ENCODE assay signal across 8 cellular contexts in the genomic region with DNA sequence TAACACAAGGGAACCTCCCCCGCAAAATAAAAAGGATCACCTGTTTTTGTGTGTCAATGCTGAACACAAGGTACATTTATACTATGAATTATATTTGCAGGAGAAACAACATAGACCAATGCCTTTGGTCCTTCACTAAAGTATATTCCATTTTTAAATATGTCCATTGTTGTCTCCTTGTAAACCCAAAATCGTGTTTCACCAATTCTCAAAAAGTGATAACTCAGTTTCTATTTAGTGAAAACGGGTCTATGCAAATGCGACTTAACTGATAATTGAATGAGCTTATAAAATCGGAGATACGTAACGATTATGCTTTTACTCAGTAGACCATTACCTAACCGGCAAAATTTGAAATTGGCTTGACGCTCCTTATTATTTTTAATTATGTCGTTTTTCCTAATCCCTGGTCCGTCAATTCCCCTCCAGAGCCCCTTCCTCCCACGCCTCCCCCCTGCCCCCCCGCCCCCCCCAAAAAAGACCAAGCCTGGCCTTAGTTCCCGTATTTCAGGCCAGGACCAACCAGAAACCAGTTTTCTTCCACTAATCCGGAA. TPM values are rescaled to one million over a fixed set of nuclear protein-coding genes. Genes with fewer than 3 reads are reported as not detected.
DNase-seq lines count a peak whose midpoint lies in the region; ATAC-seq and TF ChIP-seq lines count a peak whose summit lies in the region.

No MANE protein-coding gene starts in this region.

- no peaks in the 10 kb centered on the region for H3K4me1 ChIP-seq in colonic mucosa
- H3K4me1 ChIP-seq in naive thymus-derived CD4-positive, alpha-beta T cell (ENCODE audit: control insufficient read depth in 2 of 2, insufficient read depth in 2 of 2, low read length in 2 of 2) = peaks cover 8 to 21% of the 10 kb centered on the region in 2 donors

- H3K27me3 Mint-ChIP-seq in naive thymus-derived CD4-positive, alpha-beta T cell = peaks cover 0 to 4% (median 0%) of the 10 kb centered on the region in 5 donors

- CTCF ChIA-PET in naive thymus-derived CD4-positive, alpha-beta T cell (lab: Charles Lee) = interaction anchor here (1.4 kb wide), 1 partner anchor 394 kb away, joined by 4 read pairs; the partner anchor contains the start of genes HMGN5 and SH3BGRL

- H3K9me3 ChIP-seq in colonic mucosa = no peaks in the 10 kb centered on the region
- H3K9me3 ChIP-seq in naive thymus-derived CD4-positive, alpha-beta T cell (ENCODE audit: control insufficient read depth in 2 of 3, low read length in 3 of 3) = no peaks in the 10 kb centered on the region

- POLR2A ChIA-PET in naive thymus-derived CD4-positive, alpha-beta T cell (lab: Charles Lee) = no interaction called here

- H3K27ac ChIP-seq in colonic mucosa = peak overlapping the region; percentile 43
- H3K27ac ChIP-seq in naive thymus-derived CD4-positive, alpha-beta T cell (ENCODE audit: low read depth, low read length) = peak overlapping the region; percentile 88

- intact Hi-C loops in colonic mucosa (cut with DNase I) = no loop called here
- intact Hi-C loops in naive thymus-derived CD4-positive, alpha-beta T cell (cut with micrococcal nuclease) = loop anchor here (1.0 to 10.0 kb wide), 4 partner anchors 7 to 1553 kb away; no protein-coding TSS in a partner anchor

- no peak for TF ChIP-seq CTCF in colonic mucosa (IDR thresholded peaks at IDR 0.05)

- H3K9me3 Mint-ChIP-seq in naive thymus-derived CD4-positive, alpha-beta T cell = peaks cover 0 to 6% (median 0%) of the 10 kb centered on the region in 11 donors

- peak; percentile 0 for DNase-seq in EL
- DNase-seq in NCI-H1092 treated with DMSO at 0.1 percent for 48 hours (lab: John Stamatoyannopoulos, UW) = peak; percentile 38
- DNase-seq in colonic mucosa = no peak
- peak in 1 of 9 donors; percentile 4 for DNase-seq in naive thymus-derived CD4-positive, alpha-beta T cell
- DNase-seq in NOMO-1 treated with DMSO at 0.1 percent for 48 hours (lab: John Stamatoyannopoulos, UW; ENCODE audit: unreplicated experiment) = no peak
- DNase-seq in stimulated activated CD4-positive, alpha-beta T cell treated with anti-CD3 and anti-CD28 coated beads, Interleukin-2, amount 100 ng/mL, for 48 hours = no peak
- DNase-seq in SW 1271 (lab: John Stamatoyannopoulos, UW) = no peak

- H3K4me3 ChIP-seq in colonic mucosa = peak overlapping the region; percentile 35
- peak overlapping the region; percentile 90 for H3K4me3 ChIP-seq in naive thymus-derived CD4-positive, alpha-beta T cell (ENCODE audit: low read length)

- no peaks in the 10 kb centered on the region for H3K27me3 ChIP-seq in colonic mucosa
- H3K27me3 ChIP-seq in naive thymus-derived CD4-positive, alpha-beta T cell (ENCODE audit: control insufficient read depth in 2 of 2, insufficient read depth in 2 of 2, low read length in 2 of 2) = no peaks in the 10 kb centered on the region

- H3K36me3 ChIP-seq in colonic mucosa = no peaks in the 10 kb centered on the region
- no peaks in the 10 kb centered on the region for H3K36me3 ChIP-seq in naive thymus-derived CD4-positive, alpha-beta T cell (ENCODE audit: control insufficient read depth in 2 of 3, insufficient read depth in 3 of 3, low read length in 3 of 3)

- H3K27ac Mint-ChIP-seq in naive thymus-derived CD4-positive, alpha-beta T cell = peak overlapping the region; percentile 72 to 99 (median 96)

- H3K4me1 Mint-ChIP-seq in naive thymus-derived CD4-positive, alpha-beta T cell = peaks cover 5 to 56% (median 34%) of the 10 kb centered on the region in 7 donors

- H3K4me3 Mint-ChIP-seq in naive thymus-derived CD4-positive, alpha-beta T cell = peak overlapping the region; percentile 81 to 96 (median 94)

- ATAC-seq in naive thymus-derived CD4-positive, alpha-beta T cell = no peak
- no peak for ATAC-seq in HG03039 (IDR thresholded peaks at IDR 0.05; ENCODE audit: unreplicated experiment)

- no peak overlapping the region for H3K9ac ChIP-seq in colonic mucosa (ENCODE audit: low read depth in 2 of 2, low read length in 2 of 2)

- peaks cover 0 to 4% (median 0%) of the 10 kb centered on the region in 5 donors for H3K36me3 Mint-ChIP-seq in naive thymus-derived CD4-positive, alpha-beta T cell

RNA-seq across cellular contexts. Expression of gene BRWD3, which starts 2.0 kb away (rescaled TPM):
- total RNA-seq in colonic mucosa = 10 to 100 TPM; 24.9 to 32.7 TPM
- 10 to 100 TPM; 31.9 to 42.0 (median 38.5) TPM for total RNA-seq in naive thymus-derived CD4-positive, alpha-beta T cell
- polyA plus RNA-seq in naive thymus-derived CD4-positive, alpha-beta T cell = 1 to 10 TPM; 2.0 to 2.7 TPM

Comparison
In these comparisons a context has a peak if more than half of its experiments do, and no peak if none do; other contexts are left out.
1. DNase-seq: peak in EL (single experiment) and NCI-H1092 treated with DMSO at 0.1 percent for 48 hours (single experiment); none in colonic mucosa (single experiment), NOMO-1 treated with DMSO at 0.1 percent for 48 hours (single experiment), stimulated activated CD4-positive, alpha-beta T cell treated with anti-CD3 and anti-CD28 coated beads, Interleukin-2, amount 100 ng/mL, for 48 hours (0 of 2) and SW 1271 (0 of 2).